ENCODE assay signal across 25 cellular contexts in the genomic region with DNA sequence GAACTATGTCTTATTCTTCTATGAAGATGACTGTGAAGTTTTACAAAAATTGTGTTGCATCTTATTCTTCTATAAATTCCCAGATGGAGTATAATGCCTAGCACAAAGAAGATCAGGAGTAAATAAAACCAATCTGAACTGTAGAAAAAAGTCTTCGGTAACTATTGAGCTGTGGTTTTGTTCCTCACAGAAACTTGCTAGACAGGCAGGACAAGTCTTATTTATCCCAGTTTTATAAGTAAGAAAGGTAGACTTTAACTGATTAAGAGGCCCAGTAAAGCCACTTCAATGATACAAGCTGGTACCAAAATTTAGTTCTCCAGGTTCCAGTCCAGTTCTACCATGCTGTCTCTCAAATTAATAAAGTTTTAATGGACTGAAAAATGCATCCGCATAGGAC.
DNase-seq lines count a peak whose midpoint lies in the region; FAIRE-seq and TF ChIP-seq lines count a peak whose summit lies in the region.
"Had no signal": no experiment of that assay in that cellular context is flagged by ENCODE, and none has a peak within 500 bp of the region (broad histone marks: within the 10 kb centered on the region; RNA-seq: fewer than 3 reads in every experiment).

No MANE protein-coding gene starts in this region.

- no peaks in the 10 kb centered on the region for H3F3A ChIP-seq in PC-9 (ENCODE audit: insufficient read depth, low read depth)

- no peaks in the 10 kb centered on the region for H3K23me2 ChIP-seq in H9 (ENCODE audit: insufficient read length, low read depth, low read length, poor library complexity, severe bottlenecking)

- no peak overlapping the region for H2BK120ac ChIP-seq in H9 (ENCODE audit: low read depth, low read length, poor library complexity, severe bottlenecking)

- no peaks in the 10 kb centered on the region for H3K4me1 Mint-ChIP-seq in H9
- H3K4me1 Mint-ChIP-seq: CD14-positive monocyte; CD4-positive, alpha-beta memory T cell; CD4-positive, CD25-positive, alpha-beta regulatory T cell; CD8-positive, alpha-beta memory T cell had no signal

- H3T11ph ChIP-seq in H9 (ENCODE audit: low read length): no peak overlapping the region

- BruUV-seq in PC-9 (replicated peaks; lab: Mats Ljungman, UMichigan): no TSS peak

- H4K20me1 ChIP-seq in H9 (ENCODE audit: control insufficient read depth, insufficient read depth, insufficient read length) (no peaks in the 10 kb centered on the region), PC-9 (ENCODE audit: insufficient read depth) (no peaks in the 10 kb centered on the region)
- H4K20me1 ChIP-seq: BLaER1 had no signal

- no peak overlapping the region for H3K4me3 Mint-ChIP-seq in H9
- H3K4me3 Mint-ChIP-seq: CD14-positive monocyte; CD4-positive, alpha-beta memory T cell; CD4-positive, CD25-positive, alpha-beta regulatory T cell; CD8-positive, alpha-beta memory T cell had no signal

- no peaks in the 10 kb centered on the region for H3K27me3 ChIP-seq in H9 (ENCODE audit: insufficient read depth, low read length)
- H3K27me3 ChIP-seq in PC-9 (ENCODE audit: insufficient read depth, low read depth): no peaks in the 10 kb centered on the region
- no peaks in the 10 kb centered on the region for H3K27me3 ChIP-seq in bronchial epithelial cell (ENCODE audit: control insufficient read depth, insufficient read depth, low read length)
- H3K27me3 ChIP-seq: BE2C, BLaER1 had no signal

- peak overlapping the region; percentile 75 for H2BK20ac ChIP-seq in H9 (ENCODE audit: low read depth, low read length, poor library complexity, severe bottlenecking)

- no peak overlapping the region for H2BK5ac ChIP-seq in H9 (ENCODE audit: insufficient read length, low read length)

- H3K27me3 Mint-ChIP-seq in H9 (ENCODE audit: low read depth): no peaks in the 10 kb centered on the region
- H3K27me3 Mint-ChIP-seq: CD4-positive, alpha-beta memory T cell; CD4-positive, CD25-positive, alpha-beta regulatory T cell; CD8-positive, alpha-beta memory T cell had no signal

- FAIRE-seq in bronchial epithelial cell (lab: Jason Lieb, UNC) (no peak), GM12891 (lab: Jason Lieb, UNC) (no peak)
- FAIRE-seq: A204.1, D721Med, G401.6, GM12892, GM18507 had no signal

- H3K27ac Mint-ChIP-seq in H9: no peak overlapping the region
- H3K27ac Mint-ChIP-seq: CD14-positive monocyte; CD4-positive, alpha-beta memory T cell; CD4-positive, CD25-positive, alpha-beta regulatory T cell; CD8-positive, alpha-beta memory T cell had no signal

- intact Hi-C loops in PC-9 (cut with micrococcal nuclease; ENCODE audit: unreplicated experiment): no loop called here

- CTCF ChIA-PET in PC-9 (lab: Charles Lee): no interaction called here

- H3K27ac ChIP-seq in H9 (ENCODE audit: insufficient read length, low read depth, low read length) (no peak overlapping the region), PC-9 (no peak overlapping the region)
- H3K27ac ChIP-seq: BLaER1 had no signal

- no peak overlapping the region for H3K18ac ChIP-seq in H9 (ENCODE audit: insufficient read length, low read depth, low read length)

- H3K79me1 ChIP-seq in H9 (ENCODE audit: insufficient read depth, low read depth, low read length, poor library complexity, severe bottlenecking): no peaks in the 10 kb centered on the region

- TF ChIP-seq POLR2A in GM12891 (IDR thresholded peaks at IDR 0.05; ENCODE audit: low read depth, low read length): no peak

- H2AK5ac ChIP-seq in H9 (ENCODE audit: insufficient read length, low read length): no peak overlapping the region

- H3K9me2 ChIP-seq in PC-9 (ENCODE audit: insufficient read depth): no peaks in the 10 kb centered on the region; the same call in 1 of the 2 replicates

- no peak overlapping the region for H3K4me2 ChIP-seq in H9 (ENCODE audit: insufficient read depth, insufficient read length, low read length)
- peak overlapping the region; percentile 24; the same call in 1 of the 2 replicates for H3K4me2 ChIP-seq in PC-9
- H3K4me2 ChIP-seq: BLaER1 had no signal

- H3K56ac ChIP-seq in H9 (ENCODE audit: insufficient read length, low read depth, low read length): no peak overlapping the region

- no peaks in the 10 kb centered on the region for H3K36me3 Mint-ChIP-seq in H9 (ENCODE audit: insufficient read depth in 1 of 3, low read depth in 3 of 3)
- H3K36me3 Mint-ChIP-seq: CD14-positive monocyte; CD4-positive, alpha-beta memory T cell; CD4-positive, CD25-positive, alpha-beta regulatory T cell; CD8-positive, alpha-beta memory T cell had no signal

- H3K9me3 ChIP-seq in H9 (ENCODE audit: control insufficient read depth, low read depth, low read length): no peaks in the 10 kb centered on the region
- H3K9me3 ChIP-seq in PC-9 (ENCODE audit: insufficient read depth, low read depth): no peaks in the 10 kb centered on the region
- H3K9me3 ChIP-seq: BE2C, BLaER1 had no signal

- no peak overlapping the region for H3K4me3 ChIP-seq in PC-9
- H3K4me3 ChIP-seq in bronchial epithelial cell (ENCODE audit: low read depth, low read length): no peak overlapping the region
- H3K4me3 ChIP-seq: BLaER1 had no signal

- H2BK15ac ChIP-seq in H9 (ENCODE audit: low read depth, low read length): no peak overlapping the region

- H3K36me3 ChIP-seq in PC-9 (ENCODE audit: low read depth) (no peaks in the 10 kb centered on the region), bronchial epithelial cell (ENCODE audit: control insufficient read depth, insufficient read depth, low read length) (no peaks in the 10 kb centered on the region)
- H3K36me3 ChIP-seq: BE2C, BLaER1 had no signal

- H3K23ac ChIP-seq in H9 (ENCODE audit: insufficient read length, low read depth, low read length): no peak overlapping the region

- no peak overlapping the region for H4K5ac ChIP-seq in H9 (ENCODE audit: insufficient read length, low read depth, low read length)

- POLR2A ChIA-PET in PC-9 (lab: Charles Lee; ENCODE audit: unreplicated experiment): no interaction called here

- TF ChIP-seq CTCF in H9 (conservative IDR thresholded peaks at IDR 0.05): no peak
- no peak for TF ChIP-seq CTCF in PC-9 (conservative IDR thresholded peaks at IDR 0.05)
- TF ChIP-seq CTCF in bronchial epithelial cell (IDR thresholded peaks at IDR 0.05; ENCODE audit: insufficient read depth, low read length, severe bottlenecking): no peak

- DNase-seq in H9 (no peak), PC-9 (no peak), bronchial epithelial cell (ENCODE audit: low read depth) (peak; percentile 33), left kidney (ENCODE audit: low read depth, low spot score) (peak; percentile 10), GM12891 (ENCODE audit: insufficient read length, low spot score) (no peak), NCI-H69 (lab: John Stamatoyannopoulos, UW) (no peak)
- DNase-seq in activated naive CD4-positive, alpha-beta T cell treated with anti-CD3 and anti-CD28 coated beads, Interleukin-2, amount 50 U/mL, for 16 hours: no peak
- no peak for DNase-seq in activated CD4-positive, alpha-beta T cell treated with anti-CD3 and anti-CD28 coated beads for 1 hour
- DNase-seq: 8988T; ACHN; BE2C; C1 segment of cervical spinal cord; CD4-positive, alpha-beta memory T cell; CD4-positive, CD25-positive, alpha-beta regulatory T cell; CD8-positive, alpha-beta memory T cell; COR-L47; DMS79 treated with DMSO at 0.1 percent for 48 hours; GF-D8 had no signal

- H3K79me2 ChIP-seq in H9 (ENCODE audit: insufficient read depth, low read length) (no peaks in the 10 kb centered on the region), PC-9 (ENCODE audit: low read depth) (no peaks in the 10 kb centered on the region)

- no peak overlapping the region for H4K8ac ChIP-seq in H9 (replicated peaks; ENCODE audit: insufficient read length, low read depth, low read length)

- no CpG with 5 or more reads among the region's 2 CpGs for WGBS in H9 (ENCODE audit: extremely low coverage, insufficient read length, low lambda C conversion rate)

- no peak overlapping the region for H3K4ac ChIP-seq in H9 (ENCODE audit: low read depth, low read length)

- no peak overlapping the region for H4K91ac ChIP-seq in H9 (ENCODE audit: insufficient read length, low read depth, low read length)

- H3K14ac ChIP-seq in H9 (ENCODE audit: insufficient read depth, low read length): no peak overlapping the region

- H3K4me1 ChIP-seq in H9 (ENCODE audit: insufficient read depth, low read length) (no peaks in the 10 kb centered on the region), PC-9 (replicated peaks; ENCODE audit: insufficient read depth) (peaks cover 22% of the 10 kb centered on the region)
- H3K4me1 ChIP-seq: BE2C, BLaER1 had no signal

- H3K9me3 Mint-ChIP-seq in H9: no peaks in the 10 kb centered on the region

- no peak overlapping the region for H2BK12ac ChIP-seq in H9 (ENCODE audit: insufficient read length, low read depth, low read length)

- H3K9ac ChIP-seq in H9 (ENCODE audit: extremely low read depth, insufficient read length, low read length): no peak overlapping the region
- H3K9ac ChIP-seq: BLaER1 had no signal

- H2AFZ ChIP-seq in H9 (ENCODE audit: low read length) (no peak overlapping the region), PC-9 (no peak overlapping the region)

TF ChIP-seq in GM12891, 5 proteins besides CTCF, POLR2A, EP300 and RAD21:
- TF ChIP-seq POLR2AphosphoS5 (IDR thresholded peaks at IDR 0.05; ENCODE audit: low read depth, low read length) (no peak), SPI1 (IDR thresholded peaks at IDR 0.05; ENCODE audit: low read depth, low read length) (no peak), PAX5 (IDR thresholded peaks at IDR 0.05; ENCODE audit: insufficient read depth, low read length, severe bottlenecking) (no peak), TAF1 (IDR thresholded peaks at IDR 0.05; ENCODE audit: low read depth, low read length) (no peak), POU2F2 (IDR thresholded peaks at IDR 0.05; ENCODE audit: low read depth, low read length) (no peak)

Comparison
In these comparisons a context has a peak if more than half of its experiments do, and no peak if none do; other contexts are left out.
1. DNase-seq: peak in bronchial epithelial cell (single experiment) and left kidney (single experiment); none in H9 (single experiment), PC-9 (0 of 2), GM12891 (single experiment), activated naive CD4-positive, alpha-beta T cell treated with anti-CD3 and anti-CD28 coated beads, Interleukin-2, amount 50 U/mL, for 16 hours (single experiment), activated CD4-positive, alpha-beta T cell treated with anti-CD3 and anti-CD28 coated beads for 1 hour (single experiment) and NCI-H69 (single experiment).